Comparison of ENCODE assay signal across 13 cellular contexts in the genomic region with DNA sequence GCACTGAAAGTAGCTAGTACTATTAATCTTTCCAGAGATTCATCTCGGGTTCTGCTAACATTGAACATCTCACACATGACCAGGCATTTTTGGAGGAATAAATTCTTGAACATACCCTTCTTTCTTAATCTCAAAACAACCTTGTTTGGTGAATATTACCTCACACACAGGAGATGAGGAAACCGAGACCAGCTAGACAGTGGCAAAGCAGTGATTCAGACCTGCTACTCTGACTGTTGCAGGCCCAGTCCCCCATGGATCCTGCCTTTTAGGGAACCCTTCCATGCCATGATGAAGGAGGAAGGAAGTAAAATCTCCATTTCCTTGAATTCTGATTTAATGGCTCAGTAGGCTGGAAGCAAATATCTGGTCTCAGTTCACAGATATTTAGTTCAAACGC. TPM values are rescaled to one million over a fixed set of nuclear protein-coding genes. Genes with fewer than 3 reads are reported as not detected.
A peak's percentile ranks its signal among the peaks of the same experiment; 100 is the strongest.
DNase-seq lines count a peak whose midpoint lies in the region; ATAC-seq and TF ChIP-seq lines count a peak whose summit lies in the region.
"Had no signal": no experiment of that assay in that cellular context is flagged by ENCODE, and none has a peak within 500 bp of the region (broad histone marks: within the 10 kb centered on the region; RNA-seq: fewer than 3 reads in every experiment).

No MANE protein-coding gene starts in this region.

- H3K9ac ChIP-seq in SK-N-MC (ENCODE audit: insufficient read length) (no peak overlapping the region), parathyroid adenoma (no peak overlapping the region)

- POLR2A ChIA-PET in Caco-2 (lab: Charles Lee), result no interaction called here

- H3K27ac Mint-ChIP-seq in Caco-2 (ENCODE audit: unreplicated experiment), result no peak overlapping the region

- H3K9me3 Mint-ChIP-seq in Caco-2 (ENCODE audit: unreplicated experiment), result no peaks in the 10 kb centered on the region

- no peak for ATAC-seq in GM21619 (IDR thresholded peaks at IDR 0.05; ENCODE audit: unreplicated experiment)
- ATAC-seq: K562 had no signal

- H3K27me3 Mint-ChIP-seq in Caco-2 (ENCODE audit: insufficient read depth, unreplicated experiment), result no peaks in the 10 kb centered on the region

- H3K27me3 ChIP-seq in Caco-2 (replicated peaks; ENCODE audit: control insufficient read depth, insufficient read depth, low read length) (no peaks in the 10 kb centered on the region), parathyroid adenoma (ENCODE audit: control insufficient read depth, insufficient read depth, low read length) (no peaks in the 10 kb centered on the region)

- H3K4me3 ChIP-seq in Caco-2 (ENCODE audit: low read depth, low read length) (peak overlapping the region; percentile 58), SK-N-MC (peak overlapping the region; percentile 86), fibroblast of mammary gland (ENCODE audit: control insufficient read depth, low read depth, low read length) (no peak overlapping the region), parathyroid adenoma (ENCODE audit: low read depth, low read length) (peak overlapping the region; percentile 84)
- H3K4me3 ChIP-seq: K562 had no signal

- H3K4me1 ChIP-seq in Caco-2 (no peaks in the 10 kb centered on the region), parathyroid adenoma (no peaks in the 10 kb centered on the region)

- DNase-seq in Caco-2 (no peak), SK-N-MC (ENCODE audit: low read depth, low spot score) (no peak), fibroblast of mammary gland (ENCODE audit: low read depth) (peak; percentile 11), NCI-H345 (lab: John Stamatoyannopoulos, UW) (no peak), NCI-H2029 treated with DMSO at 0.1 percent for 48 hours (lab: John Stamatoyannopoulos, UW) (no peak)
- no peak for DNase-seq in stimulated activated CD8-positive, alpha-beta memory T cell treated with anti-CD3 and anti-CD28 coated beads, Interleukin-4, amount 100 ng/mL, for 48 hours
- DNase-seq: activated CD4-positive, CD25-positive, alpha-beta regulatory T cell; DMS79; NK-92 treated with Interleukin-12 subunit alpha and Interleukin-12 subunit beta, amount 100 ng/mL, for 24 hours had no signal

- H3K36me3 ChIP-seq in Caco-2 (ENCODE audit: control insufficient read depth, insufficient read depth, low read length), result no peaks in the 10 kb centered on the region
- no peaks in the 10 kb centered on the region for H3K36me3 ChIP-seq in SK-N-MC (ENCODE audit: insufficient read depth, low read length)
- H3K36me3 ChIP-seq in parathyroid adenoma (ENCODE audit: control insufficient read depth, insufficient read depth, low read length), result no peaks in the 10 kb centered on the region
- H3K36me3 ChIP-seq: cardiac muscle cell had no signal

- intact Hi-C loops in Caco-2 (cut with micrococcal nuclease; ENCODE audit: unreplicated experiment), result loop anchor here (10.0 kb wide), 1 partner anchor 62 kb away; no protein-coding TSS in a partner anchor

- H3K9me3 ChIP-seq in Caco-2 (no peaks in the 10 kb centered on the region), SK-N-MC (ENCODE audit: low read depth, low read length) (no peaks in the 10 kb centered on the region), parathyroid adenoma (ENCODE audit: control insufficient read depth, low read length) (no peaks in the 10 kb centered on the region)

- peak overlapping the region; percentile 84 for H3K4me3 Mint-ChIP-seq in Caco-2 (ENCODE audit: unreplicated experiment)

- TF ChIP-seq CTCF in Caco-2 (IDR thresholded peaks at IDR 0.05; ENCODE audit: insufficient read depth in 1 of 2, low read depth in 1 of 2, low read length in 1 of 2, severe bottlenecking in 1 of 2, unreplicated experiment in 1 of 2), result no peak
- TF ChIP-seq CTCF in fibroblast of mammary gland (conservative IDR thresholded peaks at IDR 0.05; ENCODE audit: control insufficient read depth, insufficient read depth, low read depth, low read length), result no peak
- no peak for TF ChIP-seq CTCF in parathyroid adenoma (IDR thresholded peaks at IDR 0.05)

- CTCF ChIA-PET in Caco-2 (lab: Charles Lee), result no interaction called here

- peak overlapping the region; percentile 95 for H3K4me2 ChIP-seq in parathyroid adenoma (ENCODE audit: low read length)

- peaks cover 3% of the 10 kb centered on the region for H3K79me2 ChIP-seq in parathyroid adenoma

- H3K36me3 Mint-ChIP-seq in Caco-2 (ENCODE audit: insufficient read depth, unreplicated experiment), result no peaks in the 10 kb centered on the region

- H3K27ac ChIP-seq in SK-N-MC (no peak overlapping the region), parathyroid adenoma (no peak overlapping the region)
- H3K27ac ChIP-seq: cardiac muscle cell had no signal

- H3K4me1 Mint-ChIP-seq in Caco-2 (ENCODE audit: low read depth, unreplicated experiment), result no peaks in the 10 kb centered on the region

- BruUV-seq in Caco-2 (replicated peaks; lab: Mats Ljungman, UMichigan), result TSS peak; percentile 9

- peak overlapping the region; percentile 93 for H2AFZ ChIP-seq in parathyroid adenoma

RNA-seq across cellular contexts. Expression of a gene that starts 2.6 kb away (rescaled TPM):
- total RNA-seq in Caco-2 (2022), result 10.9 and 13.0 TPM in 2 replicates
- total RNA-seq: K562 had no signal
